Comparison of ENCODE assay signal across 15 cellular contexts in the genomic region with DNA sequence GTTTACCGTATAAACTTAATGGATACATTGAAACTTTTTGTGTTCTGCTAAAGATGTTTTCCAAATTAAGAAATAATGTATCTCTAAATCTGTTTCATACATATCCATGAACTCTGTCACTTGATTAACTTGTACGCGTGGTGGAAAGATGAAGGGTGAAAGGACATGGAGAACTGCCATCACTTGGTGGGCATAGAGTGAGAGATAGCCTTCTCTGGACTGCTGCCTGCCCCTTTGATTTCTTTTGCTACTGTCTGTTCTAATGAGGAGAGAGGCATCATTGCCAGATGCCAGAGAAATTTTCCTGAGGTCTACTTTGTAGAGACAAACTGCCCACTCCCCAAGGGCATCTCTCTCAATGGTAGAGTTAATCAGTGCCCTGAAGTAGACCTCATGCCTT.
A peak's percentile ranks its signal among the peaks of the same experiment; 100 is the strongest.
DNase-seq lines count a peak whose midpoint lies in the region; ATAC-seq, FAIRE-seq and TF ChIP-seq lines count a peak whose summit lies in the region.
"Had no signal": no experiment of that assay in that cellular context is flagged by ENCODE, and none has a peak within 500 bp of the region (broad histone marks: within the 10 kb centered on the region; RNA-seq: fewer than 3 reads in every experiment).

No MANE protein-coding gene starts in this region.

- no peaks in the 10 kb centered on the region for H3K79me2 ChIP-seq in H1 (ENCODE audit: control insufficient read depth in 1 of 2, insufficient read depth in 2 of 2, low read length in 2 of 2)

- peak; percentile 39 for FAIRE-seq in H1 (lab: Jason Lieb, UNC)
- FAIRE-seq: H54 had no signal

- H3K79me1 ChIP-seq in H1 (ENCODE audit: low read depth, low read length): no peaks in the 10 kb centered on the region

- no peaks in the 10 kb centered on the region for H3K9me3 Mint-ChIP-seq in type B pancreatic cell
- H3K9me3 Mint-ChIP-seq: CD8-positive, alpha-beta memory T cell had no signal

- H2BK20ac ChIP-seq in H1 (ENCODE audit: low read length): no peak overlapping the region

- no peak overlapping the region for H2BK120ac ChIP-seq in H1 (replicated peaks; ENCODE audit: low read depth, low read length)

- DNase-seq in SJSA1 (ENCODE audit: low read depth in 1 of 2, low spot score in 2 of 2) (no peak), H1 (ENCODE audit: low read depth in 1 of 2, low spot score in 2 of 2) (no peak), right cardiac atrium (no peak), type B pancreatic cell (ENCODE audit: extremely low spot score, unreplicated experiment) (no peak), GM19238 (ENCODE audit: insufficient read length, low spot score) (no peak), NCI-H1436 (lab: John Stamatoyannopoulos, UW) (no peak)
- DNase-seq: CD8-positive, alpha-beta memory T cell; GF-D8; NCI-H1092; NCI-H1694; NCI-H446; PC-9 had no signal

- H3K36me3 Mint-ChIP-seq in type B pancreatic cell: peaks cover 13% of the 10 kb centered on the region

- no peaks in the 10 kb centered on the region for H3K27me3 Mint-ChIP-seq in type B pancreatic cell
- H3K27me3 Mint-ChIP-seq: CD8-positive, alpha-beta memory T cell had no signal

- no peak overlapping the region for H3K4ac ChIP-seq in H1 (replicated peaks; ENCODE audit: insufficient read length, low read depth, low read length)

- no peak overlapping the region for H2BK5ac ChIP-seq in H1 (ENCODE audit: low read depth, low read length)

- H2AFZ ChIP-seq in H1 (ENCODE audit: low read length): no peak overlapping the region
- H2AFZ ChIP-seq: PC-9 had no signal

- intact Hi-C loops in right cardiac atrium (cut with DNase I): no loop called here

- H2BK15ac ChIP-seq in H1 (ENCODE audit: low read length): no peak overlapping the region

- no peak for TF ChIP-seq EP300 in H1 (IDR thresholded peaks at IDR 0.05; ENCODE audit: borderline replicate concordance in 1 of 2, low read depth in 2 of 2, low read length in 2 of 2)

- no peak overlapping the region for H3K4me2 ChIP-seq in H1 (ENCODE audit: insufficient read depth in 1 of 2, low read depth in 2 of 2, low read length in 2 of 2)
- H3K4me2 ChIP-seq: KMS-11, PC-9 had no signal

- CTCF ChIA-PET in H1 (lab: Charles Lee; ENCODE audit: partially characterized antibody): no interaction called here

- H4K8ac ChIP-seq in H1 (ENCODE audit: extremely low read depth, insufficient read depth, low read length): no peak overlapping the region

- H3K27me3 ChIP-seq in SJSA1 (replicated peaks) (no peaks in the 10 kb centered on the region), H1 (replicated peaks in 1 of 4; ENCODE audit: control insufficient read depth in 3 of 4, extremely low read depth in 1 of 4, insufficient read depth in 3 of 4, low read length in 3 of 4) (no peaks in the 10 kb centered on the region), right cardiac atrium (ENCODE audit: control insufficient read depth, insufficient read depth) (no peaks in the 10 kb centered on the region)

- H2AK5ac ChIP-seq in H1 (ENCODE audit: low read depth, low read length): no peak overlapping the region

- H3K9ac ChIP-seq in H1 (replicated peaks in 1 of 4; ENCODE audit: extremely low read depth in 1 of 4, low read depth in 3 of 4, low read length in 3 of 4): no peak overlapping the region
- H3K9ac ChIP-seq: KMS-11 had no signal

- no peak for TF ChIP-seq RAD21 in H1 (IDR thresholded peaks at IDR 0.05 in 1 of 2, conservative IDR thresholded peaks at IDR 0.05 in 1 of 2; ENCODE audit: low read depth in 2 of 2, low read length in 2 of 2)

- H3K23me2 ChIP-seq in H1 (ENCODE audit: low read depth, low read length): no peaks in the 10 kb centered on the region

- H3K14ac ChIP-seq in H1 (ENCODE audit: insufficient read length): no peak overlapping the region

- H3K4me1 Mint-ChIP-seq in type B pancreatic cell (ENCODE audit: unreplicated experiment): peaks cover 8% of the 10 kb centered on the region

- H3K56ac ChIP-seq in H1 (replicated peaks; ENCODE audit: insufficient read length, low read depth, low read length): no peak overlapping the region

- no peak for TF ChIP-seq POLR2A in H1 (IDR thresholded peaks at IDR 0.05; ENCODE audit: control extremely low read depth in 1 of 2, low read depth in 2 of 2, low read length in 2 of 2)

- H3K4me3 ChIP-seq in SJSA1 (no peak overlapping the region), H1 (ENCODE audit: extremely low read depth in 1 of 4, insufficient read depth in 2 of 4, low read depth in 3 of 4, low read length in 4 of 4) (no peak overlapping the region), right cardiac atrium (ENCODE audit: low read length) (no peak overlapping the region)
- H3K4me3 ChIP-seq: PC-9 had no signal

- peaks cover 48% of the 10 kb centered on the region for H3K4me1 ChIP-seq in SJSA1 (replicated peaks)
- no peaks in the 10 kb centered on the region for H3K4me1 ChIP-seq in H1 (replicated peaks in 1 of 4; ENCODE audit: control insufficient read depth in 3 of 4, insufficient read depth in 4 of 4, low read length in 3 of 4)
- no peaks in the 10 kb centered on the region for H3K4me1 ChIP-seq in right cardiac atrium (ENCODE audit: control insufficient read depth, insufficient read depth, low read length)

- TF ChIP-seq CTCF in H1 (IDR thresholded peaks at IDR 0.05; ENCODE audit: control extremely low read depth in 1 of 3, insufficient read depth in 1 of 3, low read depth in 1 of 3, low read length in 3 of 3) (no peak), type B pancreatic cell (conservative IDR thresholded peaks at IDR 0.05) (no peak)

- peak overlapping the region; percentile 89 for H3K27ac ChIP-seq in SJSA1
- no peak overlapping the region for H3K27ac ChIP-seq in H1 (ENCODE audit: low read depth, low read length)
- peak overlapping the region; percentile 17 for H3K27ac ChIP-seq in right cardiac atrium (ENCODE audit: low read length)
- H3K27ac ChIP-seq: KMS-11, PC-9 had no signal

- WGBS in H1 (ENCODE audit: extremely low coverage in 1 of 2, insufficient coverage in 1 of 2, insufficient read length in 1 of 2, insufficient replicate concordance in 2 of 2, low coverage in 1 of 2, low lambda C conversion rate in 2 of 2, missing lambda C conversion rate in 1 of 2), 2 experiments: 93% methylated on average over 3 of the region's 3 CpGs; no CpG with 5 or more reads in 1 of the 2 experiments
- 67% methylated on average over 3 of the region's 3 CpGs for WGBS in right cardiac atrium

- H3K4me3 Mint-ChIP-seq in type B pancreatic cell: no peak overlapping the region
- H3K4me3 Mint-ChIP-seq: CD8-positive, alpha-beta memory T cell had no signal

- H3K9me3 ChIP-seq in SJSA1 (replicated peaks): no peaks in the 10 kb centered on the region
- no peaks in the 10 kb centered on the region for H3K9me3 ChIP-seq in H1 (ENCODE audit: insufficient read depth in 2 of 2, low read depth in 1 of 2, low read length in 1 of 2)
- no peaks in the 10 kb centered on the region for H3K9me3 ChIP-seq in right cardiac atrium (ENCODE audit: control insufficient read depth, low read length)

- H2BK12ac ChIP-seq in H1 (ENCODE audit: low read depth, low read length): no peak overlapping the region

- H3K36me3 ChIP-seq in SJSA1 (no peaks in the 10 kb centered on the region; the same call in none of the 2 replicates), H1 (ENCODE audit: control insufficient read depth in 2 of 4, insufficient read depth in 4 of 4, low read length in 3 of 4) (no peaks in the 10 kb centered on the region; a peak in 1 of 8 replicates)

- ATAC-seq in right cardiac atrium (peak; percentile 51 to 61), GM18873 (IDR thresholded peaks at IDR 0.05; ENCODE audit: low FRiP score, unreplicated experiment) (no peak)

- H4K91ac ChIP-seq in H1 (replicated peaks; ENCODE audit: insufficient read length, low read length): no peak overlapping the region

- H4K20me1 ChIP-seq in H1 (replicated peaks in 1 of 2; ENCODE audit: control insufficient read depth in 1 of 2, insufficient read depth in 2 of 2, low read length in 2 of 2): no peaks in the 10 kb centered on the region

- POLR2A ChIA-PET in H1 (lab: Charles Lee; ENCODE audit: partially characterized antibody): no interaction called here

- H3K18ac ChIP-seq in H1 (ENCODE audit: extremely low read depth, low read length): no peak overlapping the region

- peak overlapping the region; percentile 30 for H3K27ac Mint-ChIP-seq in type B pancreatic cell

- no peak overlapping the region for H3K23ac ChIP-seq in H1 (ENCODE audit: insufficient read length)

- H4K5ac ChIP-seq in H1 (ENCODE audit: insufficient read length, low read depth, low read length): no peak overlapping the region

TF ChIP-seq in H1, 55 proteins besides CTCF, POLR2A, EP300 and RAD21 (continues in another document):
- no peak for TF ChIP-seq SP4 (IDR thresholded peaks at IDR 0.05; ENCODE audit: low read length)
- no peak for TF ChIP-seq SRF (IDR thresholded peaks at IDR 0.05; ENCODE audit: low read depth, low read length)
